In the genomic region with DNA sequence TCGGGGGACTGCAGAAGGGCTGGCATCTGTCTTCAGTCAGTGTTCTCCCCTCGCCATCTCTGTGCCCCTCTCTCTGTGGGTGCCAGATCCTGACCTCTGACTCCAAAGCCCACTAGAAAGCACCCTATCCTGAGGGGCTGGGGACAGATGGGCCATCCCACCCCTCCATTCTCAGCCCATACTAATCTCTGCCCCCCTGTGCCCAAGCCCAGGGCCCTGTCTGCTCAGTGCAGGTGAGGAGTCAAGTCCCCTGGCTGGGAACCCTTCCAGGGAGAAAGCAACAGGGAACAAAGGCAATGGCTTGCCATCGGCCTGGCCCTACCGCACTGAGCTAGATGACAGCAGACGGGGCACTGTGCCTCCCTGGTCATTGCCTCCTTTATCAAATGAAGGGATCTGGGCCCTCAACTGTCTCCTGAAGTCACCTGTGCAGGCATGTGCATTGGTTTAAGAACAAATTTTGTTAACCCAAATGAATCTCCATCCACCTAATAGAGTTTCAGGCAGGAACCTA, we compare ENCODE assay signal across 16 cellular contexts.
"Had no signal": no experiment of that assay in that cellular context is flagged by ENCODE, and none has a peak within 500 bp of the region (broad histone marks: within the 10 kb centered on the region; RNA-seq: fewer than 3 reads in every experiment).

No MANE protein-coding gene starts in this region.

- H3K27me3 ChIP-seq: ovary had no signal

- H3K4me3 ChIP-seq: lower lobe of right lung, ovary, psoas muscle had no signal

- H3K27ac ChIP-seq: epithelial cell of prostate, lower lobe of right lung, ovary, psoas muscle had no signal

- H3K27ac Mint-ChIP-seq: activated CD4-positive, alpha-beta memory T cell treated with anti-CD3 and anti-CD28 coated beads, Interleukin-2, amount 10 ng/mL, durations not matched to agents 7 days and 5 days; activated naive CD4-positive, alpha-beta T cell treated with anti-CD3 and anti-CD28 coated beads, Interleukin-2, amount 10 ng/mL, durations not matched to agents 7 days and 5 days; stimulated activated effector memory CD8-positive, alpha-beta T cell treated with anti-CD3 and anti-CD28 coated beads, Interleukin-12 subunit alpha, Interleukin-12 subunit beta, amount 100 ng/mL, for 72 hours had no signal

- H3K36me3 Mint-ChIP-seq: activated naive CD4-positive, alpha-beta T cell treated with anti-CD3 and anti-CD28 coated beads, Interleukin-2, amount 10 ng/mL, durations not matched to agents 7 days and 5 days; stimulated activated effector memory CD8-positive, alpha-beta T cell treated with anti-CD3 and anti-CD28 coated beads, Interleukin-12 subunit alpha, Interleukin-12 subunit beta, amount 100 ng/mL, for 72 hours had no signal

- ATAC-seq: left lobe of liver; lower lobe of right lung; psoas muscle; right cardiac atrium; SK-N-SH treated with all-trans-retinoic acid at 6 μM for 48 hours; stimulated activated effector memory CD8-positive, alpha-beta T cell treated with anti-CD3 and anti-CD28 coated beads, Interleukin-12 subunit alpha, Interleukin-12 subunit beta, amount 100 ng/mL, for 72 hours had no signal

- H3K9me3 Mint-ChIP-seq: activated CD4-positive, alpha-beta memory T cell treated with anti-CD3 and anti-CD28 coated beads, Interleukin-2, amount 10 ng/mL, durations not matched to agents 7 days and 5 days; activated naive CD4-positive, alpha-beta T cell treated with anti-CD3 and anti-CD28 coated beads, Interleukin-2, amount 10 ng/mL, durations not matched to agents 7 days and 5 days; stimulated activated effector memory CD8-positive, alpha-beta T cell treated with anti-CD3 and anti-CD28 coated beads, Interleukin-12 subunit alpha, Interleukin-12 subunit beta, amount 100 ng/mL, for 72 hours had no signal

- DNase-seq: activated CD4-positive, alpha-beta memory T cell treated with anti-CD3 and anti-CD28 coated beads, Interleukin-2, amount 10 ng/mL, durations not matched to agents 7 days and 5 days; activated CD4-positive, alpha-beta T cell treated with anti-CD3 and anti-CD28 coated beads for 48 hours; activated effector memory CD4-positive, alpha-beta T cell treated with anti-CD3 and anti-CD28 coated beads, Interleukin-2, amount 50 U/mL, for 16 hours; activated naive CD4-positive, alpha-beta T cell treated with anti-CD3 and anti-CD28 coated beads, Interleukin-2, amount 10 ng/mL, durations not matched to agents 7 days and 5 days; activated T-cell treated with anti-CD3 and anti-CD28 coated beads for 4 hours; amygdala; lower lobe of right lung; midbrain; ovary; psoas muscle; right cardiac atrium; stimulated activated CD4-positive, alpha-beta T cell treated with anti-CD3 and anti-CD28 coated beads, Interleukin-1b, Interleukin-23, amount 100 ng/mL, for 48 hours had no signal

- H3K36me3 ChIP-seq: lower lobe of right lung, ovary had no signal

- H3K4me3 Mint-ChIP-seq: activated CD4-positive, alpha-beta memory T cell treated with anti-CD3 and anti-CD28 coated beads, Interleukin-2, amount 10 ng/mL, durations not matched to agents 7 days and 5 days; activated naive CD4-positive, alpha-beta T cell treated with anti-CD3 and anti-CD28 coated beads, Interleukin-2, amount 10 ng/mL, durations not matched to agents 7 days and 5 days; stimulated activated effector memory CD8-positive, alpha-beta T cell treated with anti-CD3 and anti-CD28 coated beads, Interleukin-12 subunit alpha, Interleukin-12 subunit beta, amount 100 ng/mL, for 72 hours had no signal

- H3K9me3 ChIP-seq: lower lobe of right lung, ovary, psoas muscle had no signal

- H3K4me1 ChIP-seq: psoas muscle had no signal
